In the genomic region with DNA sequence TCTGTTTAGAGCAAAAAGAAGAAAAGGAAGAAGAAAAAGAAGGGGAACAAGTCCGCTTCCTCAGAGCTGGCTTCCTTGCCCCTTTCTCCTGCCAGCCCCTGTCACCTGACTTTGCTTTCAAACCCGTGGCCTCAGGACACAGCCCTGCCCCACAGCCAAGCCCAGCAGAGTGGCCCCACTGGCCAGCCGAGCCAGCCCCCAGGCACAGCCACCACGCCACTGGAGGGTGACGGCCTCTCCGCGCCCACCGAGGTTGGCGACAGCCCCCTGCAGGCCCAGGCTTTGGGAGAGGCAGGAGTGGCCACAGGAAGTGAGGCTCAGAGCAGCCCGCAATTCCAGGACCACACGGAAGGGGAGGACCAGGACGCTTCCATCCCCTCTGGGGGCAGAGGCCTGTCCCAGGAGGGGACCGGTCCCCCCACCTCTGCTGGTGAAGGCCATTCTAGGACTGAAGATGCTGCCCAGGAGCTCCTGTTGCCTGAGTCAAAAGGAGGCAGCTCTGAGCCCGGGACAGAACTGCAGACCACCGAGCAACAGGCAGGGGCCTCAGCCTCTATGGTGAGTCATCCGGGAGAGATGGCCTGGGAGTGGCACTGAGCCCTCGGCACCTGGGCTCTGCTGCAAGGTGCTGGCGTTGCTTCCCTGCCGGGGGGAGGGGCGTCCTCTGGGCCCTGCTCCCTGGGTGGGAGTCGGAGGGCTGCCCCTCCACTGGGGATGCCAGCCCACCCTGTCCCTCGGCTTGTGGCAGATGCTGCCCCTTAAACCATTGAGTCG, we compare ENCODE assay signal across 10 cellular contexts. TPM values are rescaled to one million over a fixed set of nuclear protein-coding genes. Genes with fewer than 3 reads are reported as not detected.
DNase-seq lines count a peak whose midpoint lies in the region; ATAC-seq and TF ChIP-seq lines count a peak whose summit lies in the region.
"Had no signal": no experiment of that assay in that cellular context is flagged by ENCODE, and none has a peak within 500 bp of the region (broad histone marks: within the 10 kb centered on the region; RNA-seq: fewer than 3 reads in every experiment).

No MANE protein-coding gene starts in this region.

- 79 to 92% methylated on average over 9 to 20 of the region's 23 CpGs for WGBS in testis, 2 donors

- H3K4me3 ChIP-seq in uterus (no peak overlapping the region), testis (no peak overlapping the region)
- H3K4me3 ChIP-seq: coronary artery, prostate gland had no signal

- TF ChIP-seq CTCF in RWPE1 (conservative IDR thresholded peaks at IDR 0.05; ENCODE audit: low read depth), result no peak
- TF ChIP-seq CTCF in uterus (IDR thresholded peaks at IDR 0.05), result no peak
- no peak for TF ChIP-seq CTCF in GM10266 (IDR thresholded peaks at IDR 0.05; ENCODE audit: control insufficient read depth, insufficient read depth, low read depth, missing control alignments)
- no peak for TF ChIP-seq CTCF in testis (IDR thresholded peaks at IDR 0.05)

- peak overlapping the region; percentile 93 for H3K27ac Mint-ChIP-seq in activated T-cell treated with anti-CD3 and anti-CD28 coated beads, Interleukin-2, amount 50 U/mL, for 72 hours

- DNase-seq in activated T-cell treated with anti-CD3 and anti-CD28 coated beads, Interleukin-2, amount 50 U/mL, for 72 hours, result no peak
- DNase-seq in activated T-cell treated with anti-CD3 and anti-CD28 coated beads, Interleukin-2, amount 50 U/mL, for 48 hours, result no peak
- no peak for DNase-seq in RWPE1 (ENCODE audit: low spot score)
- DNase-seq in globus pallidus (ENCODE audit: low spot score), result peak; percentile 45
- no peak for DNase-seq in sciatic nerve (ENCODE audit: low spot score)
- DNase-seq in uterus, result no peak
- no peak for DNase-seq in GM10266 (ENCODE audit: extremely low spot score)
- no peak for DNase-seq in testis

- peaks cover 13% of the 10 kb centered on the region for H3K4me1 Mint-ChIP-seq in activated T-cell treated with anti-CD3 and anti-CD28 coated beads, Interleukin-2, amount 50 U/mL, for 72 hours (ENCODE audit: low read depth)

- peaks cover 16 to 37% of the 10 kb centered on the region in 2 donors for H3K36me3 Mint-ChIP-seq in activated T-cell treated with anti-CD3 and anti-CD28 coated beads, Interleukin-2, amount 50 U/mL, for 72 hours (ENCODE audit: insufficient read depth in 2 of 2)

- intact Hi-C loops in sciatic nerve (cut with DNase I), result no loop called here
- intact Hi-C loops in uterus (cut with DNase I; ENCODE audit: low total_unique reads), result no loop called here
- intact Hi-C loops in testis (cut with DNase I; ENCODE audit: low total_unique reads), result no loop called here

- no peaks in the 10 kb centered on the region for H3K9me3 ChIP-seq in uterus
- no peaks in the 10 kb centered on the region for H3K9me3 ChIP-seq in testis
- H3K9me3 ChIP-seq: prostate gland had no signal

- H3K27me3 Mint-ChIP-seq in activated T-cell treated with anti-CD3 and anti-CD28 coated beads, Interleukin-2, amount 50 U/mL, for 72 hours (ENCODE audit: low read depth), result no peaks in the 10 kb centered on the region

- CTCF ChIA-PET in RWPE1 (lab: Yijun Ruan, JAX), result no interaction called here

- H3K9me3 Mint-ChIP-seq in activated T-cell treated with anti-CD3 and anti-CD28 coated beads, Interleukin-2, amount 50 U/mL, for 72 hours, result no peaks in the 10 kb centered on the region

- no peak for ATAC-seq in activated T-cell treated with anti-CD3 and anti-CD28 coated beads, Interleukin-2, amount 50 U/mL, for 72 hours (replicated peaks in 1 of 2)
- ATAC-seq in sciatic nerve, result peak; percentile 8

- H3K27ac ChIP-seq in RWPE1 (peak overlapping the region; percentile 33), uterus (no peak overlapping the region), testis (peak overlapping the region in 1 of 2 donors; percentile 14)
- H3K27ac ChIP-seq: prostate gland had no signal

- H3K4me3 Mint-ChIP-seq in activated T-cell treated with anti-CD3 and anti-CD28 coated beads, Interleukin-2, amount 50 U/mL, for 72 hours, result no peak overlapping the region

- H3K36me3 ChIP-seq in uterus, result no peaks in the 10 kb centered on the region
- no peaks in the 10 kb centered on the region for H3K36me3 ChIP-seq in testis (ENCODE audit: low read depth, missing control alignments)

- no peaks in the 10 kb centered on the region for H3K27me3 ChIP-seq in uterus
- H3K27me3 ChIP-seq in testis, result no peaks in the 10 kb centered on the region

- POLR2A ChIA-PET in RWPE1 (lab: Yijun Ruan, JAX; ENCODE audit: low non-redundant PET), result no interaction called here

- no peaks in the 10 kb centered on the region for H3K4me1 ChIP-seq in uterus
- peaks cover 6% of the 10 kb centered on the region for H3K4me1 ChIP-seq in testis
- H3K4me1 ChIP-seq: prostate gland had no signal

- TF ChIP-seq POLR2A in uterus (IDR thresholded peaks at IDR 0.05) (no peak), testis (IDR thresholded peaks at IDR 0.05) (no peak)

RNA-seq across cellular contexts. Expression of a gene that starts 27.3 kb away (rescaled TPM):
- 100 to 1,000 TPM; 546 to 651 TPM for total RNA-seq in activated T-cell treated with anti-CD3 and anti-CD28 coated beads, Interleukin-2, amount 50 U/mL, for 72 hours
- total RNA-seq in sciatic nerve (178 TPM), uterus (100 to 1,000 TPM in 3 of 4 donors, 10 to 100 TPM in 1; 90.5 to 186 (median 142) TPM), testis (10 to 100 TPM; 66.9 to 68.9 TPM)
- polyA plus RNA-seq in testis (ENCODE audit: insufficient read depth, low read depth, low replicate concordance), result 25.3 TPM
